9 cellular contexts compared by ENCODE assay signal in genomic region chr11:47004595-47005033, GRCh38.
DNase-seq lines count a peak whose midpoint lies in the region; ATAC-seq, FAIRE-seq and TF ChIP-seq lines count a peak whose summit lies in the region.
"Had no signal": no experiment of that assay in that cellular context is flagged by ENCODE, and none has a peak within 500 bp of the region (broad histone marks: within the 10 kb centered on the region; RNA-seq: fewer than 3 reads in every experiment).

No MANE protein-coding gene starts in this region.

- H3K79me2 ChIP-seq in PC-9 (ENCODE audit: low read depth) = 0 out of 2 replicates have a peak, but pooled peaks cover 8% of the 10 kb centered on the region
- H3K79me2 ChIP-seq in endothelial cell of umbilical vein (ENCODE audit: control insufficient read depth, insufficient read depth, low read length) = no peaks in the 10 kb centered on the region

- in situ Hi-C loops in ACHN (cut with HindIII; ENCODE audit: low pct_ligation_motif_present, low pct_unique_long_range_greater_than_20kb, low sequenced_read_pairs) = no loop called here

- H4K20me1 ChIP-seq in PC-9 (ENCODE audit: insufficient read depth) = peaks cover 3% of the 10 kb centered on the region; the same call in 1 of the 2 replicates
- no peaks in the 10 kb centered on the region for H4K20me1 ChIP-seq in endothelial cell of umbilical vein (replicated peaks; ENCODE audit: control insufficient read depth, extremely low read depth, insufficient read depth, low read length)

- TF ChIP-seq CTCF in PC-9 (conservative IDR thresholded peaks at IDR 0.05) (no peak), endothelial cell of umbilical vein (IDR thresholded peaks at IDR 0.05; ENCODE audit: extremely low read depth in 1 of 2, insufficient read depth in 1 of 2, low read depth in 1 of 2, low read length in 2 of 2) (no peak)

- DNase-seq in ACHN (peak; percentile 71), H54 (ENCODE audit: insufficient read length, low spot score) (peak; percentile 32), PC-9 (peak; percentile 43 to 68), endothelial cell of umbilical vein (ENCODE audit: low read depth, low spot score) (peak; percentile 72), HPDE6-E6E7 (ENCODE audit: extremely low spot score) (no peak)
- DNase-seq in central memory CD4-positive, alpha-beta T cell = no peak

- H2AFZ ChIP-seq in PC-9 (no peak overlapping the region), endothelial cell of umbilical vein (ENCODE audit: low read depth, low read length) (no peak overlapping the region)

- BruUV-seq in PC-9 (replicated peaks; lab: Mats Ljungman, UMichigan) (no TSS peak), endothelial cell of umbilical vein (replicated peaks; lab: Mats Ljungman, UMichigan) (no TSS peak)

- H3K9me2 ChIP-seq in PC-9 (ENCODE audit: insufficient read depth) = no peaks in the 10 kb centered on the region

- intact Hi-C loops in PC-9 (cut with micrococcal nuclease; ENCODE audit: unreplicated experiment) = no loop called here
- intact Hi-C loops in endothelial cell of umbilical vein (cut with micrococcal nuclease) = no loop called here

- POLR2A ChIA-PET in PC-9 (lab: Charles Lee; ENCODE audit: unreplicated experiment) (interaction anchor here (0.5 to 0.7 kb wide), 3 partner anchors 23 to 361 kb away, joined by 4 to 6 read pairs (median 4); no protein-coding TSS in a partner anchor), endothelial cell of umbilical vein (lab: Charles Lee) (no interaction called here)

- H3K9me1 ChIP-seq in endothelial cell of umbilical vein (replicated peaks; ENCODE audit: control insufficient read depth, extremely low read depth, insufficient read depth, low read length) = no peaks in the 10 kb centered on the region

- CTCF ChIA-PET in PC-9 (lab: Charles Lee) (interaction anchor here (0.6 kb wide), 1 partner anchor 94 kb away, joined by 3 read pairs; no protein-coding TSS in a partner anchor), endothelial cell of umbilical vein (lab: Charles Lee) (interaction anchor here (1.1 to 1.7 kb wide), 4 partner anchors 53 to 148 kb away, joined by 3 to 9 read pairs (median 4); no protein-coding TSS in a partner anchor)

- no peak overlapping the region for H3K4me3 ChIP-seq in PC-9
- H3K4me3 ChIP-seq in endothelial cell of umbilical vein (replicated peaks in 1 of 3; ENCODE audit: insufficient read depth in 1 of 3, low read depth in 1 of 3, low read length in 3 of 3) = no peak overlapping the region
- no peak overlapping the region for H3K4me3 ChIP-seq in mesodermal cell (ENCODE audit: extremely low read depth, insufficient read depth, low read length, poor library complexity, severe bottlenecking)

- dilution Hi-C loops in endothelial cell of umbilical vein (cut with MboI; ENCODE audit: extremely low pct_ligation_motif_present, low sequenced_read_pairs) = no loop called here

- no peaks in the 10 kb centered on the region for H3K9me3 ChIP-seq in PC-9 (ENCODE audit: insufficient read depth, low read depth)
- H3K9me3 ChIP-seq in endothelial cell of umbilical vein (replicated peaks; ENCODE audit: control insufficient read depth, insufficient read depth, low read length) = no peaks in the 10 kb centered on the region
- no peaks in the 10 kb centered on the region for H3K9me3 ChIP-seq in mesodermal cell (ENCODE audit: control insufficient read depth, low read length)

- no peak overlapping the region for H3K4me2 ChIP-seq in PC-9
- no peak overlapping the region for H3K4me2 ChIP-seq in endothelial cell of umbilical vein (ENCODE audit: insufficient read depth, low read length)

- H3K27me3 ChIP-seq in PC-9 (ENCODE audit: insufficient read depth, low read depth) (no peaks in the 10 kb centered on the region), endothelial cell of umbilical vein (ENCODE audit: control insufficient read depth in 2 of 2, insufficient read depth in 2 of 2, low read length in 2 of 2) (no peaks in the 10 kb centered on the region)

- no peak for ATAC-seq in HG03521 (IDR thresholded peaks at IDR 0.05; ENCODE audit: unreplicated experiment)

- H3K9ac ChIP-seq in endothelial cell of umbilical vein (replicated peaks; ENCODE audit: extremely low read depth, insufficient read depth, low read length) = no peak overlapping the region

- H3K4me1 ChIP-seq in PC-9 (replicated peaks; ENCODE audit: insufficient read depth) (no peaks in the 10 kb centered on the region), endothelial cell of umbilical vein (ENCODE audit: control insufficient read depth, extremely low read depth, insufficient read depth, low read length) (no peaks in the 10 kb centered on the region), mesodermal cell (ENCODE audit: control insufficient read depth, insufficient read depth, low read length, poor library complexity, severe bottlenecking) (peaks cover 22% of the 10 kb centered on the region)

- FAIRE-seq in H54 (lab: Jason Lieb, UNC) = peak; percentile 99
- FAIRE-seq in endothelial cell of umbilical vein (lab: Jason Lieb, UNC) = no peak
- FAIRE-seq: colon had no signal

- H3K27ac ChIP-seq in PC-9 (no peak overlapping the region), endothelial cell of umbilical vein (ENCODE audit: insufficient read depth, low read depth, low read length) (no peak overlapping the region), mesodermal cell (ENCODE audit: low read depth, low read length, severe bottlenecking) (peak overlapping the region; percentile 86)

- H3K36me3 ChIP-seq in PC-9 (ENCODE audit: low read depth) = no peaks in the 10 kb centered on the region
- no peaks in the 10 kb centered on the region for H3K36me3 ChIP-seq in endothelial cell of umbilical vein (ENCODE audit: control insufficient read depth in 2 of 2, extremely low read depth in 1 of 2, insufficient read depth in 2 of 2, low read length in 2 of 2)
- H3K36me3 ChIP-seq in mesodermal cell (ENCODE audit: control insufficient read depth, insufficient read depth, low read length) = no peaks in the 10 kb centered on the region

- TF ChIP-seq POLR2A in H54 (IDR thresholded peaks at IDR 0.05; ENCODE audit: low read depth, low read length) = no peak
- no peak for TF ChIP-seq POLR2A in endothelial cell of umbilical vein (IDR thresholded peaks at IDR 0.05; ENCODE audit: low read depth, low read length)

- peaks cover 6% of the 10 kb centered on the region; the same call in 1 of the 2 replicates for H3F3A ChIP-seq in PC-9 (ENCODE audit: insufficient read depth, low read depth)

TF ChIP-seq in endothelial cell of umbilical vein, 7 proteins besides CTCF, POLR2A, EP300 and RAD21:
- TF ChIP-seq MYC (IDR thresholded peaks at IDR 0.05; ENCODE audit: low read depth, low read length) = no peak
- TF ChIP-seq JUN (IDR thresholded peaks at IDR 0.05; ENCODE audit: borderline replicate concordance, insufficient read depth, insufficient read length, low read depth) = no peak
- TF ChIP-seq, protein P1, sequence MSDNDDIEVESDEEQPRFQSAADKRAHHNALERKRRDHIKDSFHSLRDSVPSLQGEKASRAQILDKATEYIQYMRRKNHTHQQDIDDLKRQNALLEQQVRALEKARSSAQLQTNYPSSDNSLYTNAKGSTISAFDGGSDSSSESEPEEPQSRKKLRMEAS (IDR thresholded peaks at IDR 0.05; ENCODE audit: insufficient read depth, insufficient read length) = no peak
- TF ChIP-seq GATA2 (IDR thresholded peaks at IDR 0.05; ENCODE audit: insufficient read depth, insufficient read length, low read depth, low read length) = no peak
- no peak for TF ChIP-seq FOS (IDR thresholded peaks at IDR 0.05; ENCODE audit: borderline replicate concordance, insufficient read depth, low read length)
- TF ChIP-seq POLR2AphosphoS5 (IDR thresholded peaks at IDR 0.05; ENCODE audit: insufficient read depth, low read depth, low read length) = no peak
- no peak for TF ChIP-seq EZH2 (IDR thresholded peaks at IDR 0.05; ENCODE audit: borderline replicate concordance, low read depth, low read length, severe bottlenecking)
TF ChIP-seq in endothelial cell of umbilical vein: peak in this region for 0.

Comparison
In these comparisons a context has a peak if more than half of its experiments do, and no peak if none do; other contexts are left out.
1. DNase-seq: peak in ACHN (single experiment), H54 (single experiment), PC-9 (2 of 2) and endothelial cell of umbilical vein (single experiment); none in HPDE6-E6E7 (single experiment) and central memory CD4-positive, alpha-beta T cell (single experiment).